In genomic region chr1:183477986-183478781, GRCh38 we compare ENCODE assay signal across 10 cellular contexts. TPM values are rescaled to one million over a fixed set of nuclear protein-coding genes. Genes with fewer than 3 reads are reported as not detected.
DNase-seq lines count a peak whose midpoint lies in the region; ATAC-seq lines count a peak whose summit lies in the region.
"Had no signal": no experiment of that assay in that cellular context is flagged by ENCODE, and none has a peak within 500 bp of the region (broad histone marks: within the 10 kb centered on the region; RNA-seq: fewer than 3 reads in every experiment).

No MANE protein-coding gene starts in this region.

- peak; percentile 54 for ATAC-seq in GM19455 (IDR thresholded peaks at IDR 0.05; ENCODE audit: unreplicated experiment)
- ATAC-seq in HG03432 (IDR thresholded peaks at IDR 0.05; ENCODE audit: unreplicated experiment) = peak; percentile 68
- peak; percentile 68 for ATAC-seq in activated T-helper 17 cell treated with anti-CD3 and anti-CD28 coated beads, Interleukin-2, amount 50 U/mL, for 72 hours (replicated peaks)

- H3K27ac Mint-ChIP-seq in activated T-helper 17 cell treated with anti-CD3 and anti-CD28 coated beads, Interleukin-2, amount 50 U/mL, for 72 hours = peak overlapping the region; percentile 59

- H3K36me3 Mint-ChIP-seq in activated T-helper 17 cell treated with anti-CD3 and anti-CD28 coated beads, Interleukin-2, amount 50 U/mL, for 72 hours (ENCODE audit: low read depth) = peaks cover 23% of the 10 kb centered on the region

- no peaks in the 10 kb centered on the region for H3K27me3 Mint-ChIP-seq in activated T-helper 17 cell treated with anti-CD3 and anti-CD28 coated beads, Interleukin-2, amount 50 U/mL, for 72 hours

- DNase-seq in glomerular visceral epithelial cell (ENCODE audit: extremely low spot score) = no peak
- no peak for DNase-seq in COLO829 (ENCODE audit: low spot score)
- DNase-seq in HPDE6-E6E7 (ENCODE audit: extremely low spot score) = no peak
- DNase-seq in NCI-H524 (lab: John Stamatoyannopoulos, UW) = no peak
- DNase-seq: activated effector memory CD4-positive, alpha-beta T cell treated with anti-CD3 and anti-CD28 coated beads, Interleukin-2, amount 50 U/mL, for 16 hours; GDM1 had no signal

- no peaks in the 10 kb centered on the region for H3K9me3 Mint-ChIP-seq in activated T-helper 17 cell treated with anti-CD3 and anti-CD28 coated beads, Interleukin-2, amount 50 U/mL, for 72 hours

- H3K4me3 ChIP-seq in GM08714 (ENCODE audit: low read length) = peak overlapping the region; percentile 39

- peak overlapping the region; percentile 64 for H3K4me3 Mint-ChIP-seq in activated T-helper 17 cell treated with anti-CD3 and anti-CD28 coated beads, Interleukin-2, amount 50 U/mL, for 72 hours

- peaks cover 43% of the 10 kb centered on the region for H3K4me1 Mint-ChIP-seq in activated T-helper 17 cell treated with anti-CD3 and anti-CD28 coated beads, Interleukin-2, amount 50 U/mL, for 72 hours

RNA-seq across cellular contexts. Expression of gene SMG7, which starts 5.9 kb away (rescaled TPM):
- total RNA-seq in activated T-helper 17 cell treated with anti-CD3 and anti-CD28 coated beads, Interleukin-2, amount 50 U/mL, for 72 hours = 10 to 100 TPM; 56.1 to 66.3 TPM
